8 cellular contexts compared by ENCODE assay signal in the genomic region with DNA sequence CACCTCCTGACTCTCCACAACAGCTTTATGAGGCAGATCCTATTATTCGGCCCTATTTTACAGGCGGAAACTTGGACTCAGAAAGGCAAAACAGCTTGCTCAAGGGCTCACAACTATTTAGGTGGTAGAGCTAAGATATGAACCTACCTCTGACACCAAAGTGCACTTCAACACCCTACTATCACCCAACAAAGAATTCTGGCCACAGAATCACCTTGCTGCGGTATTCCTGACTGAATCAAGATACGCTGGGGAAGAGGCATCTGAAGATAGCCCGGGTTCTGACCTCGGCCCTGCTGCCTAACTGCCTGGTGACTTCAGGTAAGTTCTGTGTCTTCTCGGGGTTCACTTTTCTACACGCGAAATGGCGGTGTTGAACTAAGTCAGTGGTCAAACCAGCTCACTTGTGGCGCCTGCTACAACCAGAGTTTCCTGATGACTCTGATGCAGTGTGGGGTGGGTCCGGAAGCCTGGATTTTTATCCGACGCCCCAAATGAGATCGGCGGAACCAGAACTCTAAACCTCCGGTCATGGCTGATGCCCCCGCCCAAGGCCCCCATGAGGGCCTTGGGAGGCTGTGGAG. TPM values are rescaled to one million over a fixed set of nuclear protein-coding genes. Genes with fewer than 3 reads are reported as not detected.
A peak's percentile ranks its signal among the peaks of the same experiment; 100 is the strongest.
DNase-seq lines count a peak whose midpoint lies in the region; ATAC-seq and TF ChIP-seq lines count a peak whose summit lies in the region.

No MANE protein-coding gene starts in this region.

- POLR2A ChIA-PET in IMR-90 (lab: Charles Lee; ENCODE audit: unreplicated experiment): no interaction called here
- POLR2A ChIA-PET in naive thymus-derived CD4-positive, alpha-beta T cell (lab: Charles Lee): interaction anchor here (0.6 to 1.9 kb wide), 5 partner anchors 145 to 755 kb away, joined by 4 to 6 read pairs (median 5); a partner anchor contains a TSS

- no peaks in the 10 kb centered on the region; the same call in 1 of the 2 replicates for H4K20me1 ChIP-seq in DOHH2 (ENCODE audit: control insufficient read depth, insufficient read depth, low read depth, low read length)
- peaks cover 12% of the 10 kb centered on the region for H4K20me1 ChIP-seq in IMR-90 (ENCODE audit: insufficient read depth, low read length)

- H3K9me3 ChIP-seq in DOHH2 (ENCODE audit: control insufficient read depth, insufficient read depth, low read length) (no peaks in the 10 kb centered on the region), IMR-90 (ENCODE audit: control insufficient read depth, insufficient read depth, low read length) (no peaks in the 10 kb centered on the region)
- H3K9me3 ChIP-seq in naive thymus-derived CD4-positive, alpha-beta T cell (ENCODE audit: control insufficient read depth in 2 of 3, low read length in 3 of 3): no peaks in the 10 kb centered on the region

- H3K9me2 ChIP-seq in DOHH2 (replicated peaks; ENCODE audit: control insufficient read depth, low read length): no peaks in the 10 kb centered on the region

- peak overlapping the region; percentile 97 for H3K4me2 ChIP-seq in DOHH2 (ENCODE audit: low read length)
- H3K4me2 ChIP-seq in IMR-90 (ENCODE audit: low read depth, low read length): peak overlapping the region; percentile 91

- peak overlapping the region; percentile 57 for H3K14ac ChIP-seq in IMR-90 (replicated peaks; ENCODE audit: low read depth, low read length)

- H2BK5ac ChIP-seq in IMR-90 (ENCODE audit: low read depth, low read length, poor library complexity, severe bottlenecking): peak overlapping the region; percentile 94

- no TSS peak for BruUV-seq in IMR-90 (replicated peaks; lab: Mats Ljungman, UMichigan)

- peak overlapping the region; percentile 84 for H4K5ac ChIP-seq in IMR-90 (ENCODE audit: low read depth, low read length)

- H3K36me3 ChIP-seq in DOHH2 (ENCODE audit: control insufficient read depth, low read length) (peaks cover 8% of the 10 kb centered on the region; the same call in 1 of the 2 replicates), IMR-90 (ENCODE audit: control insufficient read depth, insufficient read depth, low read length) (no peaks in the 10 kb centered on the region)
- peaks cover 0 to 15% (median 0%) of the 10 kb centered on the region in 3 experiments for H3K36me3 ChIP-seq in naive thymus-derived CD4-positive, alpha-beta T cell (ENCODE audit: control insufficient read depth in 2 of 3, insufficient read depth in 3 of 3, low read length in 3 of 3)

- no peaks in the 10 kb centered on the region for H3K27me3 ChIP-seq in DOHH2 (ENCODE audit: control insufficient read depth, low read length)
- no peaks in the 10 kb centered on the region for H3K27me3 ChIP-seq in IMR-90 (ENCODE audit: control insufficient read depth, insufficient read depth, low read length)
- H3K27me3 ChIP-seq in naive thymus-derived CD4-positive, alpha-beta T cell (ENCODE audit: control insufficient read depth in 2 of 2, insufficient read depth in 2 of 2, low read length in 2 of 2): no peaks in the 10 kb centered on the region

- TF ChIP-seq CTCF in DOHH2 (IDR thresholded peaks at IDR 0.05; ENCODE audit: low read depth, low read length, poor library complexity, severe bottlenecking) (no peak), IMR-90 (conservative IDR thresholded peaks at IDR 0.05; ENCODE audit: low read depth, low read length) (no peak)

- peaks cover 0 to 4% (median 0%) of the 10 kb centered on the region in 11 donors for H3K9me3 Mint-ChIP-seq in naive thymus-derived CD4-positive, alpha-beta T cell

- H3K4me3 Mint-ChIP-seq in naive thymus-derived CD4-positive, alpha-beta T cell: peak overlapping the region; percentile 92 to 100 (median 98)

- no peaks in the 10 kb centered on the region for H3F3A ChIP-seq in DOHH2 (ENCODE audit: control insufficient read depth, insufficient read depth)

- H2AFZ ChIP-seq in IMR-90 (replicated peaks; ENCODE audit: low read length, poor library complexity): peak overlapping the region; percentile 98

- H3K4me1 ChIP-seq in DOHH2 (ENCODE audit: control insufficient read depth, low read length) (peaks cover 30% of the 10 kb centered on the region), IMR-90 (ENCODE audit: control insufficient read depth, insufficient read depth, low read length) (peaks cover 13% of the 10 kb centered on the region)
- peaks cover 31 to 37% of the 10 kb centered on the region in 2 donors for H3K4me1 ChIP-seq in naive thymus-derived CD4-positive, alpha-beta T cell (ENCODE audit: control insufficient read depth in 2 of 2, insufficient read depth in 2 of 2, low read length in 2 of 2)

- H3K79me2 ChIP-seq in DOHH2 (ENCODE audit: control insufficient read depth, low read length): peaks cover 53% of the 10 kb centered on the region

- peak overlapping the region; percentile 12; the same call in 1 of the 3 replicates for H2BK15ac ChIP-seq in IMR-90 (ENCODE audit: low read depth, low read length)

- H3K27me3 Mint-ChIP-seq in naive thymus-derived CD4-positive, alpha-beta T cell: no peaks in the 10 kb centered on the region

- peak; percentile 89 for TF ChIP-seq POLR2A in IMR-90 (IDR thresholded peaks at IDR 0.05; ENCODE audit: low read depth, low read length)

- DNase-seq in IMR-90 (no peak), caudate nucleus (lab: John Stamatoyannopoulos, UW) (no peak), posterior vena cava (ENCODE audit: low spot score) (no peak), T1000 (lab: John Stamatoyannopoulos, UW) (no peak)
- DNase-seq in naive thymus-derived CD4-positive, alpha-beta T cell: peak in 1 of 9 donors; percentile 7

- in situ Hi-C loops in IMR-90 (cut with MboI; ENCODE audit: low sequenced_read_pairs): no loop called here

- peak overlapping the region; percentile 88 for H3K56ac ChIP-seq in IMR-90 (ENCODE audit: extremely low read depth, insufficient read depth, low read length)

- peaks cover 15% of the 10 kb centered on the region for H3K9me1 ChIP-seq in IMR-90 (ENCODE audit: insufficient read depth, low read length)

- H3K27ac ChIP-seq in DOHH2 (ENCODE audit: low read depth, low read length) (peak overlapping the region; percentile 58), IMR-90 (ENCODE audit: insufficient read depth, low read length) (peak overlapping the region; percentile 86), caudate nucleus (ENCODE audit: low read depth, low read length) (peak overlapping the region; percentile 98)
- peak overlapping the region; percentile 98 for H3K27ac ChIP-seq in naive thymus-derived CD4-positive, alpha-beta T cell (ENCODE audit: low read depth, low read length)

- 7% methylated on average over 7 of the region's 18 CpGs; no CpG with 5 or more reads in 1 of the 2 experiments for WGBS in IMR-90 (ENCODE audit: extremely low coverage in 2 of 2, insufficient read length in 1 of 2), 2 experiments

- peak overlapping the region; percentile 89 for H3K4ac ChIP-seq in IMR-90 (ENCODE audit: low read depth, low read length)

- H3K23ac ChIP-seq in IMR-90 (ENCODE audit: low read depth, low read length): peak overlapping the region; percentile 75

- peaks cover 18 to 47% (median 40%) of the 10 kb centered on the region in 7 donors for H3K4me1 Mint-ChIP-seq in naive thymus-derived CD4-positive, alpha-beta T cell

- TF ChIP-seq RAD21 in IMR-90 (IDR thresholded peaks at IDR 0.05; ENCODE audit: low read length): no peak

- peak overlapping the region; percentile 99 for H4K8ac ChIP-seq in IMR-90 (ENCODE audit: low read depth in 2 of 2, low read length in 2 of 2)

- H2BK20ac ChIP-seq in IMR-90 (ENCODE audit: low read depth, low read length): no peak overlapping the region

- CTCF ChIA-PET in IMR-90 (lab: Yijun Ruan, JAX): interaction anchor here (1.0 to 1.9 kb wide), 3 partner anchors 14 to 102 kb away, joined by 3 to 5 read pairs (median 4); a partner anchor contains a TSS
- CTCF ChIA-PET in naive thymus-derived CD4-positive, alpha-beta T cell (lab: Charles Lee): interaction anchor here (0.6 to 2.0 kb wide), 2 partner anchors 145 to 1483 kb away, joined by 4 read pairs; no protein-coding TSS in a partner anchor

- peak overlapping the region; percentile 93 for H3K9ac ChIP-seq in IMR-90 (ENCODE audit: low read depth, low read length)

- ATAC-seq in IMR-90 (ENCODE audit: low read depth) (no peak), HG03520 (IDR thresholded peaks at IDR 0.05; ENCODE audit: unreplicated experiment) (no peak), GM21619 (IDR thresholded peaks at IDR 0.05; ENCODE audit: unreplicated experiment) (no peak)
- ATAC-seq in naive thymus-derived CD4-positive, alpha-beta T cell: peak; percentile 66

- intact Hi-C loops in IMR-90 (cut with micrococcal nuclease) (no loop called here), posterior vena cava (cut with DNase I) (no loop called here)
- intact Hi-C loops in naive thymus-derived CD4-positive, alpha-beta T cell (cut with micrococcal nuclease): loop anchor here (1.0 to 10.0 kb wide), 12 partner anchors 144 to 1483 kb away; a partner anchor contains a TSS

- peak overlapping the region; percentile 98 to 100 (median 99) for H3K27ac Mint-ChIP-seq in naive thymus-derived CD4-positive, alpha-beta T cell

- dilution Hi-C loops in IMR-90 (cut with HindIII; ENCODE audit: low sequenced_read_pairs, unreplicated experiment): no loop called here

- peak overlapping the region; percentile 90 for H4K91ac ChIP-seq in IMR-90 (ENCODE audit: insufficient read depth, low read depth, low read length)

- H3K4me3 ChIP-seq in DOHH2 (ENCODE audit: low read length) (peak overlapping the region; percentile 94), IMR-90 (ENCODE audit: insufficient read depth, low read depth, low read length) (peak overlapping the region; percentile 65)
- peak overlapping the region; percentile 91 for H3K4me3 ChIP-seq in naive thymus-derived CD4-positive, alpha-beta T cell (ENCODE audit: low read length)

- H2BK120ac ChIP-seq in IMR-90 (ENCODE audit: low read depth, low read length): 0 out of 2 replicates have a peak overlapping the region, but pooled peaks have one; percentile 15

- peak overlapping the region; percentile 99 for H2AK9ac ChIP-seq in IMR-90 (replicated peaks; ENCODE audit: low read depth, low read length, poor library complexity)

- H3K18ac ChIP-seq in IMR-90 (ENCODE audit: low read depth, low read length): no peak overlapping the region; the same call in 1 of the 2 replicates

- H2AK5ac ChIP-seq in IMR-90 (ENCODE audit: low read depth, low read length): peak overlapping the region; percentile 84

- H3K79me1 ChIP-seq in IMR-90 (ENCODE audit: low read depth in 1 of 2, low read length in 2 of 2): peaks cover 21 to 53% of the 10 kb centered on the region in 2 experiments

- H3K36me3 Mint-ChIP-seq in naive thymus-derived CD4-positive, alpha-beta T cell: no peaks in the 10 kb centered on the region

RNA-seq across cellular contexts. Expression of a gene that starts 0.6 kb away (rescaled TPM):
- total RNA-seq in IMR-90 (2012; rRNA removed) (90.0 and 104 TPM in 2 replicates), posterior vena cava (10 to 100 TPM; 55.5 to 62.8 TPM)
- 84.2 TPM in 2 replicates for polyA plus RNA-seq in IMR-90 (2012; rRNA removed)
- polyA plus RNA-seq in IMR-90 (2012; cell fraction: cytosol; rRNA removed): 60.3 and 78.3 TPM in 2 replicates
- polyA plus RNA-seq in IMR-90 (2012; cell fraction: nucleus; rRNA removed; ENCODE audit: low replicate concordance): 41.2 and 50.2 TPM in 2 replicates
- 10 to 100 TPM; 37.7 to 49.8 (median 40.8) TPM for total RNA-seq in naive thymus-derived CD4-positive, alpha-beta T cell
- polyA plus RNA-seq in naive thymus-derived CD4-positive, alpha-beta T cell: 10 to 100 TPM; 74.7 to 87.7 TPM

RNA-seq across cellular contexts. Expression of a gene that starts 26.6 kb away (rescaled TPM):
- not detected in 2 replicates for total RNA-seq in IMR-90 (2012; rRNA removed)
- not detected in 2 replicates for polyA plus RNA-seq in IMR-90 (2012; rRNA removed)
- polyA plus RNA-seq in IMR-90 (2012; cell fraction: cytosol; rRNA removed): not detected in 2 replicates
- 0.09 and 0.12 TPM in 2 replicates for polyA plus RNA-seq in IMR-90 (2012; cell fraction: nucleus; rRNA removed; ENCODE audit: low replicate concordance)
- not detected for total RNA-seq in naive thymus-derived CD4-positive, alpha-beta T cell
- not detected for polyA plus RNA-seq in naive thymus-derived CD4-positive, alpha-beta T cell
- not detected for total RNA-seq in posterior vena cava

RNA-seq across cellular contexts. Expression of a gene that starts 59.7 kb away (rescaled TPM):
- total RNA-seq in IMR-90 (2012; rRNA removed) (28.6 and 34.2 TPM in 2 replicates), posterior vena cava (100 to 1,000 TPM in 1 of 2 donors, 10 to 100 TPM in 1; 93.3 to 179 TPM)
- 62.8 and 65.2 TPM in 2 replicates for polyA plus RNA-seq in IMR-90 (2012; rRNA removed)
- 30.1 and 39.5 TPM in 2 replicates for polyA plus RNA-seq in IMR-90 (2012; cell fraction: cytosol; rRNA removed)
- 228 and 260 TPM in 2 replicates for polyA plus RNA-seq in IMR-90 (2012; cell fraction: nucleus; rRNA removed; ENCODE audit: low replicate concordance)
- under 1 TPM in 1 of 5 experiments, not detected in 4; 0.37 TPM for total RNA-seq in naive thymus-derived CD4-positive, alpha-beta T cell
- under 1 TPM in 1 of 2 donors, not detected in 1; 0.31 TPM for polyA plus RNA-seq in naive thymus-derived CD4-positive, alpha-beta T cell

Comparison
In these comparisons a context has a peak if more than half of its experiments do, and no peak if none do; other contexts are left out.
1. RNA of a gene that starts 59.7 kb away (total RNA-seq): 93.3 to 179 TPM in posterior vena cava and 28.6 to 34.2 TPM in IMR-90; 0.37 TPM in naive thymus-derived CD4-positive, alpha-beta T cell; every median in the first group is over 10 times any median in the second.
2. intact Hi-C loops: an anchor here in naive thymus-derived CD4-positive, alpha-beta T cell (1.0 to 10.0 kb wide); none called in IMR-90 and posterior vena cava.
3. Peak in every context shown above with its lines, with median percentiles within 50 percentile points of each other: H3K27ac ChIP-seq and H3K4me3 ChIP-seq.